ENCODE assay signal across 15 cellular contexts in the genomic region with DNA sequence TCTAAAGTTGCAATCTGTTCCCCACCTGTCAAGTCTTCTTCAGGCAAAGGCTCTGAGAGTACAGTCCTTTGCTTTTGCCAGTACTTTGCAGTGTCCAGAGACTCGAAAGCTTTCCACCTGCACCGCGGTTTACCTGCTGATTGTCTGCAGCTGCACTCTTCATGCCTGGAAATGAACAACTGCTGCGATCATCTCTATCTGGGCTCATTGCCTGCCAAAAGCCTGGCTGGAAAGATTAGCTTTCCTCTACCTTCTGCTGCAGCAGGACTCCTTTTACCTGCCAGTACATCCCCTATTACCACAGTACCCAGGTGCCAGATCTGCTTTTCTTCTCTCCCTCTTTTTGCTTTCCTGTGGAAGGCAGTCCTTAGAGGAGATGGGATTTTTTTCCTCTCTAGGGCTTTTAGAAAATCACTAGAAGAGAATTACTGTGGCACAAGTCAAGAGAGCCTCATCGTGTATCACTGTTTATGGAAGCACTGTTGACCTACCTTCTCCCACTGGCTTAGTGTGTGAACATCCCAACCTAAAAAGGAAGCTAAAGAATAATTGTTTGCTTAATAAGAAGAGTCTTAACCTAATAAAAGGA. TPM values are rescaled to one million over a fixed set of nuclear protein-coding genes. Genes with fewer than 3 reads are reported as not detected.
DNase-seq lines count a peak whose midpoint lies in the region; ATAC-seq and TF ChIP-seq lines count a peak whose summit lies in the region.
"Had no signal": no experiment of that assay in that cellular context is flagged by ENCODE, and none has a peak within 500 bp of the region (broad histone marks: within the 10 kb centered on the region; RNA-seq: fewer than 3 reads in every experiment).

No MANE protein-coding gene starts in this region.

- no peak for TF ChIP-seq CTCF in Calu3 (IDR thresholded peaks at IDR 0.05; ENCODE audit: unreplicated experiment)

- H3K27me3 Mint-ChIP-seq in Calu3 (ENCODE audit: unreplicated experiment) = peaks cover 15% of the 10 kb centered on the region
- peaks cover 2 to 9% (median 5%) of the 10 kb centered on the region in 3 donors for H3K27me3 Mint-ChIP-seq in immature natural killer cell (ENCODE audit: low read depth in 3 of 3)

- H3K36me3 Mint-ChIP-seq in Calu3 (ENCODE audit: insufficient read depth, unreplicated experiment) = peaks cover 25% of the 10 kb centered on the region
- no peaks in the 10 kb centered on the region for H3K36me3 Mint-ChIP-seq in immature natural killer cell

- H3K4me3 Mint-ChIP-seq in Calu3 (ENCODE audit: low read depth, unreplicated experiment) (no peak overlapping the region), immature natural killer cell (peak overlapping the region in 3 of 5 donors; percentile 0 to 36 (median 12))
- H3K4me3 Mint-ChIP-seq: activated naive CD8-positive, alpha-beta T cell treated with anti-CD3 and anti-CD28 coated beads, Interleukin-2, amount 10 ng/mL, durations not matched to agents 7 days and 5 days; central memory CD8-positive, alpha-beta T cell had no signal

- BruUV-seq in Calu3 (replicated peaks; lab: Mats Ljungman, UMichigan) = TSS peak; percentile 23

- no peaks in the 10 kb centered on the region for H3K9me3 Mint-ChIP-seq in Calu3 (ENCODE audit: low read depth, unreplicated experiment)
- H3K9me3 Mint-ChIP-seq in immature natural killer cell = no peaks in the 10 kb centered on the region
- H3K9me3 Mint-ChIP-seq: activated naive CD8-positive, alpha-beta T cell treated with anti-CD3 and anti-CD28 coated beads, Interleukin-2, amount 10 ng/mL, durations not matched to agents 7 days and 5 days; central memory CD8-positive, alpha-beta T cell had no signal

- H3K4me1 Mint-ChIP-seq in Calu3 (ENCODE audit: low read depth, unreplicated experiment) (peaks cover 40% of the 10 kb centered on the region), immature natural killer cell (peaks cover 19 to 24% of the 10 kb centered on the region in 2 donors)

- DNase-seq in NCI-H345 (lab: John Stamatoyannopoulos, UW) (peak; percentile 11), NCI-H345 treated with DMSO at 0.1 percent for 48 hours (lab: John Stamatoyannopoulos, UW; ENCODE audit: unreplicated experiment) (no peak), Calu3 (no peak), RKO (ENCODE audit: low spot score) (peak; percentile 51), immature natural killer cell (no peak), SK-N-DZ (ENCODE audit: low spot score) (no peak)
- DNase-seq: activated CD4-positive, CD25-positive, alpha-beta regulatory T cell; activated naive CD8-positive, alpha-beta T cell treated with anti-CD3 and anti-CD28 coated beads, Interleukin-2, amount 10 ng/mL, durations not matched to agents 7 days and 5 days; midbrain; NCI-H1048; NK-92 treated with Interleukin-12 subunit alpha and Interleukin-12 subunit beta, amount 100 ng/mL, for 24 hours; SK-N-SH had no signal

- CTCF ChIA-PET in Calu3 (lab: Charles Lee) = no interaction called here

- ATAC-seq in HG03280 (IDR thresholded peaks at IDR 0.05; ENCODE audit: unreplicated experiment) (no peak), GM21528 (IDR thresholded peaks at IDR 0.05; ENCODE audit: low FRiP score, unreplicated experiment) (no peak)

- intact Hi-C loops in Calu3 (cut with micrococcal nuclease; ENCODE audit: unreplicated experiment) = no loop called here

- H3K27ac Mint-ChIP-seq in Calu3 (ENCODE audit: unreplicated experiment) (no peak overlapping the region), immature natural killer cell (no peak overlapping the region)
- H3K27ac Mint-ChIP-seq: activated naive CD8-positive, alpha-beta T cell treated with anti-CD3 and anti-CD28 coated beads, Interleukin-2, amount 10 ng/mL, durations not matched to agents 7 days and 5 days had no signal

RNA-seq across cellular contexts. Expression of gene STRIP2, which starts 2.2 kb away (rescaled TPM):
- total RNA-seq in Calu3 (2022) = 10.1 and 13.2 TPM in 2 replicates
- polyA plus RNA-seq in immature natural killer cell = under 1 TPM in 1 of 3 donors, not detected in 2; 0.25 TPM
- 9.4 TPM in 2 replicates for polyA plus RNA-seq in SK-N-DZ (2014; cell fraction: cytosol; rRNA removed)
- 28.5 and 45.2 TPM in 2 replicates for polyA plus RNA-seq in SK-N-DZ (2014; cell fraction: nucleus; rRNA removed)

Comparison
In these comparisons a context has a peak if more than half of its experiments do, and no peak if none do; other contexts are left out.
1. DNase-seq: peak in NCI-H345 (single experiment) and RKO (single experiment); none in NCI-H345 treated with DMSO at 0.1 percent for 48 hours (single experiment), Calu3 (single experiment), immature natural killer cell (0 of 3) and SK-N-DZ (single experiment).